In genomic region chr10:131947631-131948347, GRCh38 we compare ENCODE assay signal across 12 cellular contexts. TPM values are rescaled to one million over a fixed set of nuclear protein-coding genes. Genes with fewer than 3 reads are reported as not detected.
DNase-seq lines count a peak whose midpoint lies in the region; ATAC-seq, FAIRE-seq and TF ChIP-seq lines count a peak whose summit lies in the region.
"Had no signal": no experiment of that assay in that cellular context is flagged by ENCODE, and none has a peak within 500 bp of the region (broad histone marks: within the 10 kb centered on the region; RNA-seq: fewer than 3 reads in every experiment).

No MANE protein-coding gene starts in this region.

- H3K36me3 ChIP-seq in right lobe of liver (peaks cover 0 to 60% (median 23%) of the 10 kb centered on the region in 4 donors), HepG2 (replicated peaks in 1 of 2; ENCODE audit: control insufficient read depth in 1 of 2, insufficient read depth in 2 of 2, low read length in 2 of 2) (peaks cover 30 to 80% of the 10 kb centered on the region in 2 experiments; a peak in 4 of 5 replicates)

- no peak for TF ChIP-seq EP300 in HepG2 (IDR thresholded peaks at IDR 0.05; ENCODE audit: low read depth in 2 of 2, low read length in 2 of 2)
- no peak for TF ChIP-seq EP300 in HepG2 (CRISPR knock-in tag; IDR thresholded peaks at IDR 0.05; ENCODE audit: borderline replicate concordance)

- CTCF ChIA-PET in HepG2 (lab: Yijun Ruan, JAX; ENCODE audit: low intra/inter-chr PET ratio, low total read pairs): no interaction called here

- no peak overlapping the region for H2AFZ ChIP-seq in HepG2 (ENCODE audit: low read length)

- in situ Hi-C loops in HepG2 (cut with HindIII; ENCODE audit: extremely low pct_ligation_motif_present, low pct_unique_long_range_greater_than_20kb): no loop called here

- peak overlapping the region; percentile 47 for H3K27ac Mint-ChIP-seq in T-helper 17 cell

- TF ChIP-seq CTCF in right lobe of liver (IDR thresholded peaks at IDR 0.05) (no peak), HepG2 (CRISPR knock-in tag; IDR thresholded peaks at IDR 0.05) (no peak), fibroblast of the aortic adventitia (IDR thresholded peaks at IDR 0.05; ENCODE audit: insufficient read depth, low read length) (no peak)

- no peaks in the 10 kb centered on the region for H3K9me3 ChIP-seq in right lobe of liver
- no peaks in the 10 kb centered on the region for H3K9me3 ChIP-seq in HepG2 (ENCODE audit: low read length)
- H3K9me3 ChIP-seq in T-helper 17 cell (ENCODE audit: control insufficient read depth, low read length, poor library complexity, severe bottlenecking): no peaks in the 10 kb centered on the region

- no peaks in the 10 kb centered on the region for H3K27me3 ChIP-seq in right lobe of liver
- no peaks in the 10 kb centered on the region for H3K27me3 ChIP-seq in HepG2 (ENCODE audit: control insufficient read depth in 1 of 2, insufficient read depth in 2 of 2, low read length in 2 of 2)

- H3K79me2 ChIP-seq in HepG2 (ENCODE audit: insufficient read depth, low read length): no peaks in the 10 kb centered on the region

- H3K27ac ChIP-seq in right lobe of liver: no peak overlapping the region
- H3K27ac ChIP-seq in HepG2 (ENCODE audit: extremely low read length, insufficient read depth, low read length): no peak overlapping the region

- H3K4me2 ChIP-seq in HepG2 (ENCODE audit: low read depth, low read length): no peak overlapping the region

- peaks cover 6% of the 10 kb centered on the region for H3K36me3 Mint-ChIP-seq in T-helper 17 cell (ENCODE audit: low read depth)

- BruUV-seq in HepG2 (replicated peaks; lab: Mats Ljungman, UMichigan): no TSS peak

- H3K4me1 Mint-ChIP-seq in T-helper 17 cell: peaks cover 2% of the 10 kb centered on the region

- POLR2A ChIA-PET in HepG2 (lab: Yijun Ruan, JAX): no interaction called here

- peak overlapping the region; percentile 45 for H3K4me3 Mint-ChIP-seq in T-helper 17 cell

- no peaks in the 10 kb centered on the region for H3K27me3 Mint-ChIP-seq in T-helper 17 cell

- no peak overlapping the region for H3K9ac ChIP-seq in HepG2 (ENCODE audit: insufficient read depth, low read depth, low read length)

- H4K20me1 ChIP-seq in HepG2 (ENCODE audit: insufficient read depth, low read length): no peaks in the 10 kb centered on the region; the same call in 1 of the 2 replicates

- H3K4me3 ChIP-seq in right lobe of liver: no peak overlapping the region
- H3K4me3 ChIP-seq in HepG2 (replicated peaks in 1 of 3; ENCODE audit: insufficient read depth in 1 of 3, low read depth in 2 of 3, low read length in 3 of 3): no peak overlapping the region
- no peak overlapping the region for H3K4me3 ChIP-seq in fibroblast of the aortic adventitia (ENCODE audit: low read depth, low read length)
- H3K4me3 ChIP-seq: GM12878 had no signal

- peak in 3 of 4 donors; percentile 35 to 61 (median 50) for ATAC-seq in right lobe of liver
- no peak for ATAC-seq in HepG2
- ATAC-seq in T-helper 17 cell: no peak
- no peak for ATAC-seq in GM18502 (IDR thresholded peaks at IDR 0.05; ENCODE audit: poor library complexity, unreplicated experiment)
- ATAC-seq in GM18498 (IDR thresholded peaks at IDR 0.05; ENCODE audit: unreplicated experiment): no peak
- ATAC-seq: GM12878 had no signal

- 73% methylated on average over 9 of the region's 18 CpGs for WGBS in right lobe of liver (ENCODE audit: insufficient coverage, low coverage, low lambda C conversion rate, missing lambda C conversion rate)
- 97% methylated on average over 18 of the region's 18 CpGs for WGBS in HepG2 (ENCODE audit: low lambda C conversion rate)

- TF ChIP-seq POLR2A in right lobe of liver (IDR thresholded peaks at IDR 0.05) (no peak), HepG2 (IDR thresholded peaks at IDR 0.05; ENCODE audit: insufficient read depth in 1 of 2, low read depth in 2 of 2, low read length in 2 of 2) (no peak)

- DNase-seq in right lobe of liver (peak in 2 of 3 donors; percentile 15 to 21), HepG2 (ENCODE audit: low spot score) (no peak), T-helper 17 cell (no peak), fibroblast of the aortic adventitia (ENCODE audit: low read depth) (peak; percentile 69), urothelium cell line (ENCODE audit: low spot score) (peak; percentile 71), posterior cingulate gyrus (no peak)
- DNase-seq: effector memory CD4-positive, alpha-beta T cell; MV-4-11; NK-92 treated with Interleukin-12 subunit alpha and Interleukin-12 subunit beta, amount 100 ng/mL, for 24 hours had no signal

- no peak for TF ChIP-seq RAD21 in HepG2 (CRISPR knock-in tag; IDR thresholded peaks at IDR 0.05)

- H3K4me1 ChIP-seq in right lobe of liver (no peaks in the 10 kb centered on the region), HepG2 (ENCODE audit: insufficient read depth, low read length) (peaks cover 12% of the 10 kb centered on the region)

- intact Hi-C loops in right lobe of liver (cut with DNase I): no loop called here
- intact Hi-C loops in HepG2 (cut with micrococcal nuclease; ENCODE audit: unreplicated experiment): no loop called here
- intact Hi-C loops in posterior cingulate gyrus (cut with DNase I): no loop called here

- FAIRE-seq in HepG2 (lab: Jason Lieb, UNC) (no peak), urothelium cell line (lab: Jason Lieb, UNC) (no peak)
- FAIRE-seq: GM12878 had no signal

TF ChIP-seq in HepG2, 621 proteins besides CTCF, POLR2A, EP300 and RAD21 (continues in another document):
- TF ChIP-seq ZNF782 (CRISPR knock-in tag; IDR thresholded peaks at IDR 0.05; ENCODE audit: borderline replicate concordance) (no peak), KLF6 (CRISPR knock-in tag; IDR thresholded peaks at IDR 0.05) (no peak)

RNA-seq across cellular contexts. Expression of gene BNIP3, which starts 33.9 kb away (rescaled TPM):
- total RNA-seq in right lobe of liver: 100 to 1,000 TPM in 4 of 6 experiments, 10 to 100 TPM in 2; 87.7 to 373 (median 102) TPM
- total RNA-seq in HepG2 (2016; rRNA removed; fragmentation: Illumina TruSeq; extraction: Trizol): 73.7 and 86.7 TPM in 2 replicates
- 57.4 and 60.2 TPM in 2 replicates for total RNA-seq in HepG2 (2016; cell fraction: cytosol; rRNA removed; fragmentation: Illumina TruSeq; extraction: Trizol; ENCODE audit: low read depth)
- 71.8 and 94.2 TPM in 2 replicates for total RNA-seq in HepG2 (2016; cell fraction: insoluble cytoplasmic fraction; rRNA removed; fragmentation: Illumina TruSeq; extraction: Trizol)
- 64.9 and 67.4 TPM in 2 replicates for total RNA-seq in HepG2 (2016; cell fraction: membrane; rRNA removed; fragmentation: Illumina TruSeq; extraction: Trizol)
- 26.3 and 33.7 TPM in 2 replicates for total RNA-seq in HepG2 (2016; cell fraction: nucleus; rRNA removed; fragmentation: Illumina TruSeq; extraction: Trizol)
- polyA plus RNA-seq in HepG2 (2011; rRNA removed): 170 and 223 TPM in 2 replicates
- polyA plus RNA-seq in HepG2 (2011; cell fraction: cytosol; rRNA removed): 338 and 339 TPM in 2 replicates
- polyA plus RNA-seq in HepG2 (2011; cell fraction: nucleus; rRNA removed): 163 and 165 TPM in 2 replicates
- polyA plus RNA-seq in HepG2 (2012): 188 and 302 TPM in 2 replicates
- polyA plus RNA-seq in HepG2 (2016; cell fraction: cytosol; fragmentation: Illumina TruSeq; extraction: Trizol; ENCODE audit: low read depth): 70.8 and 79.0 TPM in 2 replicates
- polyA plus RNA-seq in HepG2 (2016; cell fraction: insoluble cytoplasmic fraction; fragmentation: Illumina TruSeq; extraction: Trizol; ENCODE audit: low read depth): 107 and 108 TPM in 2 replicates
- polyA plus RNA-seq in HepG2 (2016; cell fraction: membrane; fragmentation: Illumina TruSeq; extraction: Trizol; ENCODE audit: low read depth): 59.2 and 59.3 TPM in 2 replicates
- 56.7 and 59.3 TPM in 2 replicates for polyA plus RNA-seq in HepG2 (2016; cell fraction: nucleus; fragmentation: Illumina TruSeq; extraction: Trizol; ENCODE audit: insufficient read depth, low read depth)
- polyA minus RNA-seq in HepG2 (2011; rRNA and poly(A)+ RNA removed; ENCODE audit: low replicate concordance): 13.5 and 140 TPM in 2 replicates
- 117 and 136 TPM in 2 replicates for polyA minus RNA-seq in HepG2 (2011; cell fraction: cytosol; rRNA and poly(A)+ RNA removed)
- 54.7 and 62.3 TPM in 2 replicates for polyA minus RNA-seq in HepG2 (2011; cell fraction: nucleus; rRNA and poly(A)+ RNA removed)
- total RNA-seq in T-helper 17 cell: 10 to 100 TPM; 12.7 to 22.0 TPM
- 65.1 and 81.4 TPM in 2 replicates for total RNA-seq in fibroblast of the aortic adventitia (ENCODE audit: low replicate concordance)

RNA-seq across cellular contexts. Expression of gene PPP2R2D, which starts 47.0 kb away (rescaled TPM):
- total RNA-seq in right lobe of liver (10 to 100 TPM; 10.9 to 16.6 (median 14.3) TPM), HepG2 (2016; rRNA removed; fragmentation: Illumina TruSeq; extraction: Trizol) (33.2 and 34.4 TPM in 2 replicates), T-helper 17 cell (10 to 100 TPM; 34.5 to 36.6 TPM), fibroblast of the aortic adventitia (ENCODE audit: low replicate concordance) (24.2 and 44.4 TPM in 2 replicates)
- 47.7 and 48.9 TPM in 2 replicates for total RNA-seq in HepG2 (2016; cell fraction: cytosol; rRNA removed; fragmentation: Illumina TruSeq; extraction: Trizol; ENCODE audit: low read depth)
- total RNA-seq in HepG2 (2016; cell fraction: insoluble cytoplasmic fraction; rRNA removed; fragmentation: Illumina TruSeq; extraction: Trizol): 31.4 and 33.7 TPM in 2 replicates
- total RNA-seq in HepG2 (2016; cell fraction: membrane; rRNA removed; fragmentation: Illumina TruSeq; extraction: Trizol): 86.0 and 86.6 TPM in 2 replicates
- total RNA-seq in HepG2 (2016; cell fraction: nucleus; rRNA removed; fragmentation: Illumina TruSeq; extraction: Trizol): 29.7 and 31.1 TPM in 2 replicates
- 32.7 TPM in 2 replicates for polyA plus RNA-seq in HepG2 (2011; rRNA removed)
- polyA plus RNA-seq in HepG2 (2011; cell fraction: cytosol; rRNA removed): 31.1 and 33.7 TPM in 2 replicates
- polyA plus RNA-seq in HepG2 (2011; cell fraction: nucleus; rRNA removed): 42.0 and 48.5 TPM in 2 replicates
- 26.5 and 33.1 TPM in 2 replicates for polyA plus RNA-seq in HepG2 (2012)
- 64.7 and 70.1 TPM in 2 replicates for polyA plus RNA-seq in HepG2 (2016; cell fraction: cytosol; fragmentation: Illumina TruSeq; extraction: Trizol; ENCODE audit: low read depth)
- polyA plus RNA-seq in HepG2 (2016; cell fraction: insoluble cytoplasmic fraction; fragmentation: Illumina TruSeq; extraction: Trizol; ENCODE audit: low read depth): 40.4 and 47.0 TPM in 2 replicates
- polyA plus RNA-seq in HepG2 (2016; cell fraction: membrane; fragmentation: Illumina TruSeq; extraction: Trizol; ENCODE audit: low read depth): 94.1 and 94.6 TPM in 2 replicates
- polyA plus RNA-seq in HepG2 (2016; cell fraction: nucleus; fragmentation: Illumina TruSeq; extraction: Trizol; ENCODE audit: insufficient read depth, low read depth): 53.3 and 54.4 TPM in 2 replicates
- polyA minus RNA-seq in HepG2 (2011; rRNA and poly(A)+ RNA removed; ENCODE audit: low replicate concordance): 40.2 and 62.1 TPM in 2 replicates
- 16.4 and 18.6 TPM in 2 replicates for polyA minus RNA-seq in HepG2 (2011; cell fraction: cytosol; rRNA and poly(A)+ RNA removed)
- polyA minus RNA-seq in HepG2 (2011; cell fraction: nucleus; rRNA and poly(A)+ RNA removed): 44.7 and 44.8 TPM in 2 replicates

Comparison
In these comparisons a context has a peak if more than half of its experiments do, and no peak if none do; other contexts are left out.
1. ATAC-seq: peak in right lobe of liver (3 of 4); none in HepG2 (single experiment), T-helper 17 cell (single experiment), GM18502 (single experiment) and GM18498 (single experiment).
2. DNase-seq: peak in right lobe of liver (2 of 3), fibroblast of the aortic adventitia (single experiment) and urothelium cell line (single experiment); none in HepG2 (single experiment), T-helper 17 cell (0 of 3) and posterior cingulate gyrus (0 of 10).